ENCODE assay signal across 11 cellular contexts in genomic region chr15:34993877-34994276, GRCh38. TPM values are rescaled to one million over a fixed set of nuclear protein-coding genes. Genes with fewer than 3 reads are reported as not detected.
DNase-seq lines count a peak whose midpoint lies in the region; ATAC-seq, FAIRE-seq and TF ChIP-seq lines count a peak whose summit lies in the region.
"Had no signal": no experiment of that assay in that cellular context is flagged by ENCODE, and none has a peak within 500 bp of the region (broad histone marks: within the 10 kb centered on the region; RNA-seq: fewer than 3 reads in every experiment).

No MANE protein-coding gene starts in this region.

- H3K4me3 ChIP-seq in SK-N-SH (ENCODE audit: low read depth in 2 of 2, low read length in 1 of 2) (no peak overlapping the region), H1 (ENCODE audit: extremely low read depth in 1 of 4, insufficient read depth in 2 of 4, low read depth in 3 of 4, low read length in 4 of 4) (no peak overlapping the region)

- H3K4me1 Mint-ChIP-seq in effector memory CD8-positive, alpha-beta T cell (ENCODE audit: low read depth in 2 of 2) = peaks cover 4 to 13% of the 10 kb centered on the region in 2 donors

- H3K23ac ChIP-seq in H1 (ENCODE audit: insufficient read length) = no peak overlapping the region

- H3K14ac ChIP-seq in H1 (ENCODE audit: insufficient read length) = no peak overlapping the region

- H3K4me2 ChIP-seq in SK-N-SH = no peak overlapping the region
- no peak overlapping the region for H3K4me2 ChIP-seq in H1 (ENCODE audit: insufficient read depth in 1 of 2, low read depth in 2 of 2, low read length in 2 of 2)

- H4K8ac ChIP-seq in H1 (ENCODE audit: extremely low read depth, insufficient read depth, low read length) = no peak overlapping the region

- H2BK5ac ChIP-seq in H1 (ENCODE audit: low read depth, low read length) = 0 out of 2 replicates have a peak overlapping the region, but pooled peaks have one; percentile 13

- no peak overlapping the region for H4K5ac ChIP-seq in H1 (ENCODE audit: insufficient read length, low read depth, low read length)

- H2BK15ac ChIP-seq in H1 (ENCODE audit: low read length) = no peak overlapping the region

- ATAC-seq in SK-N-SH treated with all-trans-retinoic acid at 6 μM for 48 hours (no peak), GM21528 (IDR thresholded peaks at IDR 0.05; ENCODE audit: low FRiP score, unreplicated experiment) (peak; percentile 95), HG03196 (IDR thresholded peaks at IDR 0.05; ENCODE audit: unreplicated experiment) (peak; percentile 91)
- no peak for ATAC-seq in effector memory CD8-positive, alpha-beta T cell (replicated peaks)

- H3F3A ChIP-seq in SK-N-SH (replicated peaks; ENCODE audit: insufficient read depth) = peaks cover 2% of the 10 kb centered on the region

- peak overlapping the region; percentile 91 for H2BK120ac ChIP-seq in H1 (replicated peaks; ENCODE audit: low read depth, low read length)

- DNase-seq in SK-N-SH = no peak
- no peak for DNase-seq in H1 (ENCODE audit: low read depth in 1 of 2, low spot score in 2 of 2)
- DNase-seq in retina = no peak
- no peak for DNase-seq in NOMO-1 treated with DMSO at 0.1 percent for 48 hours (lab: John Stamatoyannopoulos, UW; ENCODE audit: unreplicated experiment)
- no peak for DNase-seq in effector memory CD8-positive, alpha-beta T cell
- DNase-seq: activated effector memory CD4-positive, alpha-beta T cell treated with Interleukin-2 at 50 U/mL for 16 hours; SHP77 treated with DMSO at 0.1 percent for 48 hours had no signal

- no peak overlapping the region for H3K56ac ChIP-seq in H1 (replicated peaks; ENCODE audit: insufficient read length, low read depth, low read length)

- no peak overlapping the region for H3K4me3 Mint-ChIP-seq in effector memory CD8-positive, alpha-beta T cell

- no peak overlapping the region for H3K27ac ChIP-seq in SK-N-SH (ENCODE audit: low read depth in 2 of 2, low read length in 1 of 2)
- H3K27ac ChIP-seq in H1 (ENCODE audit: low read depth, low read length) = no peak overlapping the region
- H3K27ac ChIP-seq: 22Rv1 had no signal

- no peaks in the 10 kb centered on the region; the same call in none of the 2 replicates for H3K79me1 ChIP-seq in H1 (ENCODE audit: low read depth, low read length)

- TF ChIP-seq POLR2A in H1 (IDR thresholded peaks at IDR 0.05; ENCODE audit: control extremely low read depth in 1 of 2, low read depth in 2 of 2, low read length in 2 of 2) = no peak

- H4K20me1 ChIP-seq in SK-N-SH (ENCODE audit: insufficient read depth) (no peaks in the 10 kb centered on the region), H1 (replicated peaks in 1 of 2; ENCODE audit: control insufficient read depth in 1 of 2, insufficient read depth in 2 of 2, low read length in 2 of 2) (no peaks in the 10 kb centered on the region)

- no peak for FAIRE-seq in H1 (lab: Jason Lieb, UNC)

- no peak overlapping the region for H2AK5ac ChIP-seq in H1 (ENCODE audit: low read depth, low read length)

- H3K18ac ChIP-seq in H1 (ENCODE audit: extremely low read depth, low read length) = peak overlapping the region; percentile 19; the same call in 1 of the 2 replicates

- H3K36me3 Mint-ChIP-seq in effector memory CD8-positive, alpha-beta T cell (ENCODE audit: insufficient read depth) = peaks cover under 1% of the 10 kb centered on the region

- no peaks in the 10 kb centered on the region; a peak in 2 of 4 replicates for H3K4me1 ChIP-seq in SK-N-SH (ENCODE audit: control insufficient read depth in 1 of 2, insufficient read depth in 2 of 2, low read depth in 1 of 2, low read length in 1 of 2)
- H3K4me1 ChIP-seq in H1 (replicated peaks in 1 of 4; ENCODE audit: control insufficient read depth in 3 of 4, insufficient read depth in 4 of 4, low read length in 3 of 4) = peaks cover 1 to 15% (median 5%) of the 10 kb centered on the region in 4 experiments; a peak in 5 of 7 replicates

- H3K23me2 ChIP-seq in H1 (ENCODE audit: low read depth, low read length) = no peaks in the 10 kb centered on the region; the same call in 1 of the 2 replicates

- H3K36me3 ChIP-seq in SK-N-SH (replicated peaks in 1 of 2; ENCODE audit: control insufficient read depth in 1 of 2, insufficient read depth in 2 of 2, low read length in 1 of 2) = no peaks in the 10 kb centered on the region
- H3K36me3 ChIP-seq in H1 (ENCODE audit: control insufficient read depth in 2 of 4, insufficient read depth in 4 of 4, low read length in 3 of 4) = no peaks in the 10 kb centered on the region

- H3K9me2 ChIP-seq in SK-N-SH = no peaks in the 10 kb centered on the region

- TF ChIP-seq EP300 in SK-N-SH (IDR thresholded peaks at IDR 0.05; ENCODE audit: borderline replicate concordance in 1 of 2, low read depth in 1 of 2, low read length in 1 of 2) (no peak), H1 (IDR thresholded peaks at IDR 0.05; ENCODE audit: borderline replicate concordance in 1 of 2, low read depth in 2 of 2, low read length in 2 of 2) (no peak)

- H3K9me3 ChIP-seq in SK-N-SH = no peaks in the 10 kb centered on the region
- no peaks in the 10 kb centered on the region for H3K9me3 ChIP-seq in H1 (ENCODE audit: insufficient read depth in 2 of 2, low read depth in 1 of 2, low read length in 1 of 2)

- H3K9me3 Mint-ChIP-seq in effector memory CD8-positive, alpha-beta T cell = no peaks in the 10 kb centered on the region

- H2AFZ ChIP-seq in SK-N-SH (ENCODE audit: low read depth) (peak overlapping the region; percentile 29; the same call in 1 of the 2 replicates), H1 (ENCODE audit: low read length) (no peak overlapping the region)

- H4K91ac ChIP-seq in H1 (replicated peaks; ENCODE audit: insufficient read length, low read length) = peak overlapping the region; percentile 64

- CTCF ChIA-PET in SK-N-SH (lab: Yijun Ruan, JAX) (interaction anchor here (1.7 kb wide), 1 partner anchor 24 kb away, joined by 4 read pairs; the partner anchor contains the start of gene AQR), H1 (lab: Charles Lee; ENCODE audit: partially characterized antibody) (interaction anchor here (0.6 to 1.5 kb wide), 5 partner anchors 9 to 726 kb away, joined by 3 to 6 read pairs (median 4); no protein-coding TSS in a partner anchor)

- H2BK20ac ChIP-seq in H1 (ENCODE audit: low read length) = 0 out of 2 replicates have a peak overlapping the region, but pooled peaks have one; percentile 34

- peak overlapping the region; percentile 56; the same call in 1 of the 2 replicates for H2BK12ac ChIP-seq in H1 (ENCODE audit: low read depth, low read length)

- no peak for TF ChIP-seq CTCF in SK-N-SH (IDR thresholded peaks at IDR 0.05)
- TF ChIP-seq CTCF in H1 (IDR thresholded peaks at IDR 0.05; ENCODE audit: control extremely low read depth in 1 of 3, insufficient read depth in 1 of 3, low read depth in 1 of 3, low read length in 3 of 3) = no peak

- POLR2A ChIA-PET in SK-N-SH (lab: Yijun Ruan, JAX) (no interaction called here), H1 (lab: Charles Lee; ENCODE audit: partially characterized antibody) (interaction anchor here (0.6 to 1.3 kb wide), 3 partner anchors 12 to 191 kb away, joined by 3 read pairs; partner anchors contain the start of gene AQR)

- H3K27me3 ChIP-seq in SK-N-SH (ENCODE audit: insufficient read depth) (no peaks in the 10 kb centered on the region), H1 (replicated peaks in 1 of 4; ENCODE audit: control insufficient read depth in 3 of 4, extremely low read depth in 1 of 4, insufficient read depth in 3 of 4, low read length in 3 of 4) (no peaks in the 10 kb centered on the region)

- H3K9ac ChIP-seq in SK-N-SH = no peak overlapping the region
- H3K9ac ChIP-seq in H1 (replicated peaks in 1 of 4; ENCODE audit: extremely low read depth in 1 of 4, low read depth in 3 of 4, low read length in 3 of 4) = no peak overlapping the region

- H3K27me3 Mint-ChIP-seq in effector memory CD8-positive, alpha-beta T cell = peaks cover 0 to 11% of the 10 kb centered on the region in 2 donors

- H3K27ac Mint-ChIP-seq in effector memory CD8-positive, alpha-beta T cell = no peak overlapping the region

- H3K79me2 ChIP-seq in SK-N-SH (ENCODE audit: insufficient read depth) = no peaks in the 10 kb centered on the region
- no peaks in the 10 kb centered on the region for H3K79me2 ChIP-seq in H1 (ENCODE audit: control insufficient read depth in 1 of 2, insufficient read depth in 2 of 2, low read length in 2 of 2)

- H3K4ac ChIP-seq in H1 (replicated peaks; ENCODE audit: insufficient read length, low read depth, low read length) = no peak overlapping the region

- 75% methylated on average over 4 of the region's 4 CpGs for WGBS in SK-N-SH (ENCODE audit: low lambda C conversion rate)
- 85% methylated on average over 4 of the region's 4 CpGs; no CpG with 5 or more reads in 1 of the 2 experiments for whole genome bisulfite sequencing in H1 (ENCODE audit: extremely low coverage in 1 of 2, insufficient coverage in 1 of 2, insufficient read length in 1 of 2, insufficient replicate concordance in 2 of 2, low coverage in 1 of 2, low lambda C conversion rate in 2 of 2, missing lambda C conversion rate in 1 of 2), 2 experiments

- no peak for TF ChIP-seq RAD21 in SK-N-SH (IDR thresholded peaks at IDR 0.05; ENCODE audit: low read length)
- no peak for TF ChIP-seq RAD21 in H1 (IDR thresholded peaks at IDR 0.05 in 1 of 2, conservative IDR thresholded peaks at IDR 0.05 in 1 of 2; ENCODE audit: low read depth in 2 of 2, low read length in 2 of 2)

RNA-seq across cellular contexts. Expression of gene ZNF770, which starts 5.8 kb away (rescaled TPM):
- polyA plus RNA-seq in SK-N-SH (2012; rRNA removed) = 3.8 and 5.3 TPM in 2 replicates
- 7.4 and 7.6 TPM in 2 replicates for polyA plus RNA-seq in SK-N-SH (2012; cell fraction: cytosol; rRNA removed)
- 3.0 and 5.3 TPM in 2 replicates for polyA plus RNA-seq in SK-N-SH (2012; cell fraction: nucleus; rRNA removed)
- total RNA-seq in H1 (2021; fragmentation: NEBNext Ultra II Directional; extraction: Animal tissue kit (Norgen Biotek cat#: 25700)) = 121 and 143 TPM in 2 replicates
- polyA plus RNA-seq in H1 (2011; rRNA removed) = 15.3 and 24.8 TPM in 2 replicates
- 28.3 TPM for polyA plus RNA-seq in H1 (2011; cell fraction: cytosol; rRNA removed)
- 17.1 TPM for polyA plus RNA-seq in H1 (2011; cell fraction: nucleus; rRNA removed)
- 26.2 to 49.5 TPM (median 32.9 TPM) in 4 replicates for polyA plus RNA-seq in H1 (2012, experiment 1 of 2)
- polyA plus RNA-seq in H1 (2012, experiment 2 of 2) = 2.4 TPM
- 80.4 TPM for polyA plus RNA-seq in H1 (2013, experiment 1 of 2)
- 80.6 TPM for polyA plus RNA-seq in H1 (2013, experiment 2 of 2)
- polyA minus RNA-seq in H1 (2011; rRNA and poly(A)+ RNA removed) = 90.1 and 195 TPM in 2 replicates
- 62.8 TPM for polyA minus RNA-seq in H1 (2011; cell fraction: cytosol; rRNA and poly(A)+ RNA removed)
- polyA minus RNA-seq in H1 (2011; cell fraction: nucleus; rRNA and poly(A)+ RNA removed) = 98.2 TPM

RNA-seq across cellular contexts. Expression of gene AQR, which starts 24.3 kb away (rescaled TPM):
- 11.6 and 19.6 TPM in 2 replicates for polyA plus RNA-seq in SK-N-SH (2012; rRNA removed)
- 11.5 and 11.8 TPM in 2 replicates for polyA plus RNA-seq in SK-N-SH (2012; cell fraction: cytosol; rRNA removed)
- 13.3 and 33.4 TPM in 2 replicates for polyA plus RNA-seq in SK-N-SH (2012; cell fraction: nucleus; rRNA removed)
- 57.6 and 57.9 TPM in 2 replicates for total RNA-seq in H1 (2021; fragmentation: NEBNext Ultra II Directional; extraction: Animal tissue kit (Norgen Biotek cat#: 25700))
- 12.5 and 34.5 TPM in 2 replicates for polyA plus RNA-seq in H1 (2011; rRNA removed)
- polyA plus RNA-seq in H1 (2011; cell fraction: cytosol; rRNA removed) = 25.0 TPM
- 20.8 TPM for polyA plus RNA-seq in H1 (2011; cell fraction: nucleus; rRNA removed)
- polyA plus RNA-seq in H1 (2012, experiment 1 of 2) = 19.9 to 27.3 TPM (median 23.5 TPM) in 4 replicates
- 1.4 TPM for polyA plus RNA-seq in H1 (2012, experiment 2 of 2)
- 29.3 TPM for polyA plus RNA-seq in H1 (2013, experiment 1 of 2)
- 27.9 TPM for polyA plus RNA-seq in H1 (2013, experiment 2 of 2)
- 50.4 and 64.9 TPM in 2 replicates for polyA minus RNA-seq in H1 (2011; rRNA and poly(A)+ RNA removed)
- 25.0 TPM for polyA minus RNA-seq in H1 (2011; cell fraction: cytosol; rRNA and poly(A)+ RNA removed)
- polyA minus RNA-seq in H1 (2011; cell fraction: nucleus; rRNA and poly(A)+ RNA removed) = 62.9 TPM

Comparison
In these comparisons a context has a peak if more than half of its experiments do, and no peak if none do; other contexts are left out.
1. ATAC-seq: peak in GM21528 (single experiment) and HG03196 (single experiment); none in SK-N-SH treated with all-trans-retinoic acid at 6 μM for 48 hours (single experiment) and effector memory CD8-positive, alpha-beta T cell (single experiment).